ENCODE assay signal across 23 cellular contexts in the genomic region with DNA sequence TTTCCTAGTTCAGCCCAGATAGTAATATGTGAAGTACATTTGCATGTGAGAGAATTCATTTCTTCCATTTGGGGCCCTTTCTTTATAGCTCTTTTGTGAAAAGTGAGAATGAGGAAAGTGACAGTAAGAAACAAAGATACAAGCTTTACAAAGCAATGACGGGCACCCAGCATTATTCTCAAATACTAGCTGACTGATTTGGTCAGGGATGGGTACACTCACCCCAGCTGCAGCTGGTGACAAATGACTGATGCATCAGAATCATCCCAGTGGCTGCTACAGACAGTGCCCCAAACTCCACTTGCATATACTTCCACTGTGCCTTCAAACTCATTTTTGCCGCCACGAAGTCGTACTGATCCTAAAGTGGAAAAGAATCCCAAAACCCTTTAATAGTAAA. TPM values are rescaled to one million over a fixed set of nuclear protein-coding genes. Genes with fewer than 3 reads are reported as not detected.
DNase-seq lines count a peak whose midpoint lies in the region; ATAC-seq and TF ChIP-seq lines count a peak whose summit lies in the region.
"Had no signal": no experiment of that assay in that cellular context is flagged by ENCODE, and none has a peak within 500 bp of the region (broad histone marks: within the 10 kb centered on the region; RNA-seq: fewer than 3 reads in every experiment).

No MANE protein-coding gene starts in this region.

- H3K4me3 ChIP-seq in body of pancreas, result no peak overlapping the region
- no peak overlapping the region for H3K4me3 ChIP-seq in mesendoderm (ENCODE audit: low read length)
- H3K4me3 ChIP-seq: heart right ventricle, spleen, transverse colon had no signal

- no peak overlapping the region for H3K56ac ChIP-seq in mesendoderm (ENCODE audit: low read length)

- H3K4ac ChIP-seq in mesendoderm (ENCODE audit: low read depth, low read length), result no peak overlapping the region

- H3K36me3 ChIP-seq in body of pancreas (replicated peaks in 1 of 2; ENCODE audit: insufficient read depth in 1 of 2, low read depth in 2 of 2), result no peaks in the 10 kb centered on the region
- H3K36me3 ChIP-seq in mesendoderm (ENCODE audit: control insufficient read depth, insufficient read depth, low read length), result no peaks in the 10 kb centered on the region
- H3K36me3 ChIP-seq: heart right ventricle, spleen, transverse colon had no signal

- H3K9ac ChIP-seq in mesendoderm (ENCODE audit: low read length), result no peak overlapping the region

- H2BK5ac ChIP-seq in mesendoderm (ENCODE audit: low read length), result no peak overlapping the region

- WGBS in body of pancreas, 2 donors, result 92 to 93% methylated on average over 4 of the region's 4 CpGs
- WGBS in mesendoderm (ENCODE audit: extremely low coverage, insufficient coverage, low lambda C conversion rate), result no CpG with 5 or more reads among the region's 4 CpGs

- H4K5ac ChIP-seq in mesendoderm (ENCODE audit: low read length), result no peak overlapping the region

- no peaks in the 10 kb centered on the region for H3K9me3 ChIP-seq in body of pancreas
- H3K9me3 ChIP-seq: heart right ventricle, spleen, transverse colon had no signal

- H2BK120ac ChIP-seq in mesendoderm (ENCODE audit: low read depth, low read length), result no peak overlapping the region

- H3K27ac ChIP-seq in foreskin keratinocyte (no peak overlapping the region), body of pancreas (no peak overlapping the region), caudate nucleus (ENCODE audit: low read depth, low read length) (no peak overlapping the region), mesendoderm (ENCODE audit: low read depth, low read length) (no peak overlapping the region)
- H3K27ac ChIP-seq: heart right ventricle, spleen, transverse colon had no signal

- ATAC-seq in foreskin keratinocyte (peak; percentile 83), body of pancreas (no peak)
- ATAC-seq: effector memory CD8-positive, alpha-beta T cell; heart right ventricle; Right ventricle myocardium inferior had no signal

- intact Hi-C loops in body of pancreas (cut with DNase I), result no loop called here

- no peak overlapping the region for H2AK5ac ChIP-seq in mesendoderm (ENCODE audit: low read length)

- no peaks in the 10 kb centered on the region for H3K79me1 ChIP-seq in mesendoderm (ENCODE audit: low read length)

- H3K18ac ChIP-seq in mesendoderm (ENCODE audit: low read length), result no peak overlapping the region

- TF ChIP-seq CTCF in foreskin keratinocyte (conservative IDR thresholded peaks at IDR 0.05), result no peak
- no peak for TF ChIP-seq CTCF in body of pancreas (IDR thresholded peaks at IDR 0.05)

- H3K23ac ChIP-seq in mesendoderm (ENCODE audit: low read length), result no peak overlapping the region

- no peak for TF ChIP-seq POLR2A in body of pancreas (IDR thresholded peaks at IDR 0.05)

- no peak overlapping the region for H2BK15ac ChIP-seq in mesendoderm (replicated peaks; ENCODE audit: low read depth)

- DNase-seq in EL (peak; percentile 59), HCEC 1CT (peak; percentile 39), NAMALWA (ENCODE audit: low spot score) (peak; percentile 41), foreskin keratinocyte (peak in 1 of 2 donors; percentile 32), body of pancreas (no peak), caudate nucleus (lab: John Stamatoyannopoulos, UW) (no peak), mucosa of gallbladder (ENCODE audit: low spot score) (no peak), mesendoderm (no peak)
- DNase-seq: activated CD4-positive, alpha-beta T cell treated with anti-CD3 and anti-CD28 coated beads, Interleukin-2, amount 10 ng/mL, durations not matched to agents 24 days and 14 days; activated naive CD8-positive, alpha-beta T cell treated with anti-CD3 and anti-CD28 coated beads for 36 hours; CD8-positive, alpha-beta memory T cell; DMS79; effector memory CD8-positive, alpha-beta T cell; heart right ventricle; Kasumi-1; NCI-H1417; NCI-H2107; NCI-H524 treated with DMSO at 0.1 percent for 48 hours; spleen; stimulated activated CD4-positive, alpha-beta T cell treated with anti-CD3 and anti-CD28 coated beads, Interleukin-4, amount 100 ng/mL, for 24 hours; SW 1271; transverse colon had no signal

- H3K27me3 ChIP-seq in foreskin keratinocyte (no peaks in the 10 kb centered on the region), body of pancreas (no peaks in the 10 kb centered on the region), mesendoderm (ENCODE audit: insufficient read depth, low read length, poor library complexity) (no peaks in the 10 kb centered on the region)
- H3K27me3 ChIP-seq: spleen, transverse colon had no signal

- H3K79me2 ChIP-seq in mesendoderm (ENCODE audit: control insufficient read depth, insufficient read depth, low read length), result no peaks in the 10 kb centered on the region

- H3K4me2 ChIP-seq in mesendoderm (ENCODE audit: low read length), result no peak overlapping the region

- H3K4me1 ChIP-seq in foreskin keratinocyte (peaks cover 29% of the 10 kb centered on the region), body of pancreas (peaks cover 31% of the 10 kb centered on the region), mesendoderm (ENCODE audit: control insufficient read depth, low read depth, low read length) (no peaks in the 10 kb centered on the region)
- H3K4me1 ChIP-seq: heart right ventricle, spleen, transverse colon had no signal

- no peak overlapping the region for H4K8ac ChIP-seq in mesendoderm (ENCODE audit: low read depth, low read length)

RNA-seq across cellular contexts. Expression of gene PRSS12, which starts 14.8 kb away (rescaled TPM):
- total RNA-seq in foreskin keratinocyte, result 19.4 and 22.8 TPM in 2 replicates
- 9.0 and 9.5 TPM in 2 replicates for polyA plus RNA-seq in foreskin keratinocyte
- 10 to 100 TPM; 12.2 to 15.8 TPM for total RNA-seq in body of pancreas
- total RNA-seq in mucosa of gallbladder, result 39.4 TPM
- polyA plus RNA-seq in mesendoderm (2013, experiment 1 of 2), result 2.9 TPM
- 3.2 TPM for polyA plus RNA-seq in mesendoderm (2013, experiment 2 of 2)
- total RNA-seq: activated CD4-positive, alpha-beta T cell treated with anti-CD3 and anti-CD28 coated beads, Interleukin-2, amount 10 ng/mL, durations not matched to agents 24 days and 14 days; activated naive CD8-positive, alpha-beta T cell treated with anti-CD3 and anti-CD28 coated beads for 36 hours; CD8-positive, alpha-beta memory T cell; Right ventricle myocardium inferior had no signal
- polyA plus RNA-seq: CD8-positive, alpha-beta memory T cell had no signal

Comparison
In these comparisons a context has a peak if more than half of its experiments do, and no peak if none do; other contexts are left out.
1. DNase-seq: peak in EL (single experiment), HCEC 1CT (single experiment) and NAMALWA (single experiment); none in body of pancreas (0 of 4), caudate nucleus (0 of 61), mucosa of gallbladder (single experiment) and mesendoderm (single experiment).